11 cellular contexts compared by ENCODE assay signal in genomic region chr11:126339866-126340434, GRCh38. TPM values are rescaled to one million over a fixed set of nuclear protein-coding genes. Genes with fewer than 3 reads are reported as not detected.
DNase-seq lines count a peak whose midpoint lies in the region; ATAC-seq and TF ChIP-seq lines count a peak whose summit lies in the region.
"Had no signal": no experiment of that assay in that cellular context is flagged by ENCODE, and none has a peak within 500 bp of the region (broad histone marks: within the 10 kb centered on the region; RNA-seq: fewer than 3 reads in every experiment).

No MANE protein-coding gene starts in this region.

- H3K36me3 ChIP-seq in uterus: no peaks in the 10 kb centered on the region
- H3K36me3 ChIP-seq: prostate gland had no signal

- H3K4me1 Mint-ChIP-seq in nephron progenitor cell (peaks cover 91% of the 10 kb centered on the region), WTC11 (peaks cover 27% of the 10 kb centered on the region)

- CTCF ChIA-PET in WTC11 (lab: Charles Lee): interaction anchor here (0.8 to 1.3 kb wide), 5 partner anchors 12 to 140 kb away, joined by 3 to 4 read pairs (median 3); no protein-coding TSS in a partner anchor

- no peaks in the 10 kb centered on the region for H3K4me1 ChIP-seq in uterus
- H3K4me1 ChIP-seq: prostate gland had no signal

- H3K27me3 ChIP-seq in uterus: no peaks in the 10 kb centered on the region
- H3K27me3 ChIP-seq: tibial artery had no signal

- H3K9me3 Mint-ChIP-seq in nephron progenitor cell (no peaks in the 10 kb centered on the region), WTC11 (no peaks in the 10 kb centered on the region)

- peak; percentile 88 for DNase-seq in Right ventricle myocardium inferior (ENCODE audit: missing footprints)
- DNase-seq in cardiac septum (ENCODE audit: low spot score): no peak
- peak; percentile 82 for DNase-seq in fibroblast of the aortic adventitia (ENCODE audit: low read depth)
- peak; percentile 45 for DNase-seq in nephron progenitor cell
- DNase-seq in uterus: peak; percentile 73 to 75
- no peak for DNase-seq in WTC11 (ENCODE audit: low spot score)
- DNase-seq in NCI-H774 (lab: John Stamatoyannopoulos, UW): no peak
- DNase-seq in NCI-H187 treated with DMSO at 0.1 percent for 48 hours (lab: John Stamatoyannopoulos, UW): no peak
- DNase-seq: NCI-H146, tibial artery had no signal

- POLR2A ChIA-PET in WTC11 (lab: Charles Lee): no interaction called here

- TF ChIP-seq CTCF in fibroblast of the aortic adventitia (IDR thresholded peaks at IDR 0.05; ENCODE audit: insufficient read depth, low read length) (no peak), nephron progenitor cell (IDR thresholded peaks at IDR 0.05) (no peak), uterus (IDR thresholded peaks at IDR 0.05) (no peak), WTC11 (IDR thresholded peaks at IDR 0.05) (no peak)

- intact Hi-C loops in Right ventricle myocardium inferior (cut with DNase I) (no loop called here), cardiac septum (cut with DNase I) (no loop called here), uterus (cut with DNase I; ENCODE audit: low total_unique reads) (no loop called here)

- H3K27me3 Mint-ChIP-seq in nephron progenitor cell (ENCODE audit: low read depth, poor library complexity) (peaks cover 3% of the 10 kb centered on the region), WTC11 (ENCODE audit: low read depth) (no peaks in the 10 kb centered on the region)

- H3K27ac ChIP-seq in uterus: no peak overlapping the region
- H3K27ac ChIP-seq: prostate gland, tibial artery had no signal

- no peak for TF ChIP-seq POLR2A in uterus (IDR thresholded peaks at IDR 0.05)

- H3K4me3 ChIP-seq in fibroblast of the aortic adventitia (ENCODE audit: low read depth, low read length) (no peak overlapping the region), uterus (no peak overlapping the region)
- H3K4me3 ChIP-seq: prostate gland, tibial artery had no signal

- H3K27ac Mint-ChIP-seq in nephron progenitor cell (peak overlapping the region; percentile 99), WTC11 (no peak overlapping the region)

- H3K4me3 Mint-ChIP-seq in nephron progenitor cell (peak overlapping the region; percentile 58), WTC11 (no peak overlapping the region)

- peaks cover 43% of the 10 kb centered on the region for H3K36me3 Mint-ChIP-seq in nephron progenitor cell (ENCODE audit: low read depth)
- peaks cover 22% of the 10 kb centered on the region for H3K36me3 Mint-ChIP-seq in WTC11

- ATAC-seq in Right ventricle myocardium inferior: peak; percentile 75
- no peak for ATAC-seq in WTC11

- H3K9me3 ChIP-seq in uterus: no peaks in the 10 kb centered on the region
- H3K9me3 ChIP-seq: prostate gland, tibial artery had no signal

TF ChIP-seq in WTC11, 78 proteins besides CTCF, POLR2A, EP300 and RAD21 (continues in another document):
- no peak for TF ChIP-seq TCF7 (CRISPR knock-in tag; IDR thresholded peaks at IDR 0.05; ENCODE audit: low read depth)
- TF ChIP-seq SMAD3 (CRISPR knock-in tag; IDR thresholded peaks at IDR 0.05; ENCODE audit: borderline replicate concordance): no peak
- TF ChIP-seq KAT7 (CRISPR knock-in tag; IDR thresholded peaks at IDR 0.05; ENCODE audit: borderline replicate concordance): no peak
- TF ChIP-seq ZNF416 (CRISPR knock-in tag; IDR thresholded peaks at IDR 0.05): no peak
- no peak for TF ChIP-seq ZBTB43 (CRISPR knock-in tag; IDR thresholded peaks at IDR 0.05)
- TF ChIP-seq ZNF532 (CRISPR knock-in tag; IDR thresholded peaks at IDR 0.05; ENCODE audit: borderline replicate concordance): no peak
- TF ChIP-seq IRF2 (CRISPR knock-in tag; IDR thresholded peaks at IDR 0.05; ENCODE audit: borderline replicate concordance, low read depth): no peak
- no peak for TF ChIP-seq E2F5 (CRISPR knock-in tag; IDR thresholded peaks at IDR 0.05)
- TF ChIP-seq HMGXB4 (CRISPR knock-in tag; IDR thresholded peaks at IDR 0.05): no peak
- no peak for TF ChIP-seq ZMAT4 (CRISPR knock-in tag; IDR thresholded peaks at IDR 0.05)
- no peak for TF ChIP-seq FOXK1 (CRISPR knock-in tag; IDR thresholded peaks at IDR 0.05)

RNA-seq across cellular contexts. Expression of gene ST3GAL4, which starts 15.5 kb away (rescaled TPM):
- total RNA-seq in Right ventricle myocardium inferior (45.1 TPM), cardiac septum (55.1 TPM), fibroblast of the aortic adventitia (ENCODE audit: low replicate concordance) (9.6 and 25.4 TPM in 2 replicates), uterus (10 to 100 TPM; 11.8 to 53.3 (median 34.8) TPM), WTC11 (2021) (12.8 to 17.3 TPM (median 14.3 TPM) in 3 replicates)

RNA-seq across cellular contexts. Expression of gene DCPS, which starts 36.1 kb away (rescaled TPM):
- total RNA-seq in Right ventricle myocardium inferior (10.8 TPM), cardiac septum (9.9 TPM), fibroblast of the aortic adventitia (ENCODE audit: low replicate concordance) (4.3 and 11.4 TPM in 2 replicates), uterus (10 to 100 TPM in 3 of 4 donors, 1 to 10 TPM in 1; 6.4 to 19.7 (median 13.0) TPM), WTC11 (2021) (26.2 to 30.9 TPM (median 29.4 TPM) in 3 replicates)

RNA-seq across cellular contexts. Expression of gene TIRAP, which starts 57.1 kb away (rescaled TPM):
- total RNA-seq in Right ventricle myocardium inferior (6.5 TPM), cardiac septum (8.4 TPM), fibroblast of the aortic adventitia (ENCODE audit: low replicate concordance) (2.9 and 5.8 TPM in 2 replicates), uterus (10 to 100 TPM in 1 of 4 donors, 1 to 10 TPM in 2, under 1 TPM in 1; 0.88 to 17.7 (median 5.0) TPM), WTC11 (2021) (5.4 to 5.9 TPM (median 5.6 TPM) in 3 replicates)

Comparison
In these comparisons a context has a peak if more than half of its experiments do, and no peak if none do; other contexts are left out.
1. DNase-seq: peak in Right ventricle myocardium inferior (single experiment), fibroblast of the aortic adventitia (single experiment), nephron progenitor cell (single experiment) and uterus (2 of 2); none in cardiac septum (single experiment), WTC11 (single experiment), NCI-H774 (single experiment) and NCI-H187 treated with DMSO at 0.1 percent for 48 hours (single experiment).